In genomic region chr3:149532463-149533180, GRCh38 we compare ENCODE assay signal across 1 cellular context.
TF ChIP-seq lines count a peak whose summit lies in the region.

No MANE protein-coding gene starts in this region.

TF ChIP-seq in IMR-90, 13 proteins besides CTCF, POLR2A, EP300 and RAD21 (continued from another document):
- TF ChIP-seq MAZ (IDR thresholded peaks at IDR 0.05; ENCODE audit: borderline replicate concordance, low read depth, low read length) (no peak), USF2 (IDR thresholded peaks at IDR 0.05; ENCODE audit: low read depth, low read length) (no peak), MXI1 (IDR thresholded peaks at IDR 0.05; ENCODE audit: borderline replicate concordance, low read depth, low read length) (no peak), FOS (IDR thresholded peaks at IDR 0.05; ENCODE audit: low read depth, low read length) (no peak), RFX5 (IDR thresholded peaks at IDR 0.05; ENCODE audit: low read depth, low read length) (no peak), ELK1 (IDR thresholded peaks at IDR 0.05; ENCODE audit: borderline replicate concordance, low read depth, low read length) (no peak)
